ENCODE assay signal across 24 cellular contexts in the genomic region with DNA sequence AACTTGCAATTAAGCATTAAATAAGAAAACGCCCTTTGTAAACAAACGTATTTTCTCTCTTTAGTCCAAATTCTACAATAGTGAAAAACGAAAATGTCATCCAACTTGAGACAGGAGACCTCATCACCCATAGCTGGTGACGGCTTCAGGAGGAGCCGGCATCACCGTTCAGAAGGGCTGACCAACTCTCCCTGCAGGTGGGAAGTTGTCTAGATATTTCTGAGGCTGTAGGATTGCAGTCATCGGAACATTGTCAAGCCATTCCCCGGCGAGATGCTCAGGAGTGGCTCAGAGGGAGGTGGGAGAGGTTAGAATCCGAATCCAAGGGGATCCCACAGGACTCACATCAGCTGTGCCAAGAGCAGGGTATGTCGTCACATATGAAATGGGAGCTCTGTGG.
DNase-seq lines count a peak whose midpoint lies in the region; ATAC-seq and TF ChIP-seq lines count a peak whose summit lies in the region.
"Had no signal": no experiment of that assay in that cellular context is flagged by ENCODE, and none has a peak within 500 bp of the region (broad histone marks: within the 10 kb centered on the region; RNA-seq: fewer than 3 reads in every experiment).

No MANE protein-coding gene starts in this region.

- no peaks in the 10 kb centered on the region for H3K9me3 ChIP-seq in right cardiac atrium (ENCODE audit: control insufficient read depth, low read length)
- no peaks in the 10 kb centered on the region for H3K9me3 ChIP-seq in aorta (ENCODE audit: control insufficient read depth, low read length)
- H3K9me3 ChIP-seq: A549, BE2C, Caco-2 had no signal

- intact Hi-C loops in Right ventricle myocardium inferior (cut with DNase I) (no loop called here), right cardiac atrium (cut with DNase I) (no loop called here), posterior vena cava (cut with DNase I) (no loop called here), aorta (cut with DNase I) (no loop called here)

- no peaks in the 10 kb centered on the region for H3K36me3 Mint-ChIP-seq in chondrocyte (ENCODE audit: low read depth)
- H3K36me3 Mint-ChIP-seq: CD4-positive, CD25-positive, alpha-beta regulatory T cell; CD8-positive, alpha-beta T cell had no signal

- DNase-seq in Right ventricle myocardium inferior (ENCODE audit: missing footprints): peak; percentile 15
- DNase-seq in right cardiac atrium: no peak
- DNase-seq in chondrocyte (ENCODE audit: low spot score): peak; percentile 51
- DNase-seq in posterior vena cava (ENCODE audit: low spot score): peak; percentile 5
- DNase-seq in aorta: peak; percentile 34 to 40
- no peak for DNase-seq in activated CD4-positive, alpha-beta T cell treated with anti-CD3 and anti-CD28 coated beads for 4 hours
- DNase-seq in iPS-NIHi11 (ENCODE audit: low spot score): no peak
- DNase-seq in stimulated activated CD8-positive, alpha-beta memory T cell treated with anti-CD3 and anti-CD28 coated beads, Interleukin-4, amount 100 ng/mL, for 48 hours: no peak
- DNase-seq: ACHN; AML-193; BE2C; Caco-2; CD4-positive, CD25-positive, alpha-beta regulatory T cell; CD8-positive, alpha-beta T cell; DMS79; EL; GDM1; H9 had no signal

- no peaks in the 10 kb centered on the region for H3K9me3 Mint-ChIP-seq in chondrocyte (ENCODE audit: low read depth)
- H3K9me3 Mint-ChIP-seq: CD8-positive, alpha-beta T cell; GM23338; H9 had no signal

- H3K27me3 Mint-ChIP-seq in chondrocyte (ENCODE audit: low read depth): peaks cover 52% of the 10 kb centered on the region

- no peak overlapping the region for H3K4me3 Mint-ChIP-seq in chondrocyte (ENCODE audit: unreplicated experiment)
- H3K4me3 Mint-ChIP-seq: CD4-positive, CD25-positive, alpha-beta regulatory T cell; CD8-positive, alpha-beta T cell; GM23338; H9 had no signal

- WGBS in right cardiac atrium: 73% methylated on average over 11 of the region's 11 CpGs
- 74 to 80% methylated on average over 11 of the region's 11 CpGs for WGBS in aorta, 2 donors

- H3K4me3 ChIP-seq in right cardiac atrium (ENCODE audit: low read length) (no peak overlapping the region), aorta (ENCODE audit: low read length in 2 of 2) (no peak overlapping the region)
- H3K4me3 ChIP-seq: A549, GM12878, GM23338 had no signal

- no peak overlapping the region for H3K27ac Mint-ChIP-seq in chondrocyte (ENCODE audit: unreplicated experiment)
- H3K27ac Mint-ChIP-seq: CD8-positive, alpha-beta T cell; GM23338 had no signal

- ATAC-seq in Right ventricle myocardium inferior (no peak), right cardiac atrium (no peak), aorta (ENCODE audit: low FRiP score) (no peak)
- ATAC-seq: A549; CD8-positive, alpha-beta T cell; GM12878; GM23338; HCT116 had no signal

- TF ChIP-seq CTCF in chondrocyte (IDR thresholded peaks at IDR 0.05): no peak

- no peak overlapping the region for H3K27ac ChIP-seq in right cardiac atrium (ENCODE audit: low read length)
- H3K27ac ChIP-seq in aorta (ENCODE audit: low read depth in 1 of 2, low read length in 2 of 2): no peak overlapping the region
- H3K27ac ChIP-seq: 22Rv1, C4-2B had no signal

- H3K27me3 ChIP-seq in right cardiac atrium (ENCODE audit: control insufficient read depth, insufficient read depth): no peaks in the 10 kb centered on the region
- H3K27me3 ChIP-seq in aorta (ENCODE audit: control insufficient read depth in 1 of 2, insufficient read depth in 2 of 2, low read length in 1 of 2): no peaks in the 10 kb centered on the region

- no peaks in the 10 kb centered on the region for H3K4me1 Mint-ChIP-seq in chondrocyte (ENCODE audit: low read depth)
- H3K4me1 Mint-ChIP-seq: CD4-positive, CD25-positive, alpha-beta regulatory T cell had no signal

- no peaks in the 10 kb centered on the region for H3K36me3 ChIP-seq in aorta (ENCODE audit: control insufficient read depth in 1 of 2, insufficient read depth in 2 of 2, low read length in 1 of 2)
- H3K36me3 ChIP-seq: BE2C had no signal

- H3K4me1 ChIP-seq in right cardiac atrium (ENCODE audit: control insufficient read depth, insufficient read depth, low read length) (no peaks in the 10 kb centered on the region), aorta (ENCODE audit: control insufficient read depth in 1 of 2, insufficient read depth in 2 of 2, low read length in 2 of 2) (no peaks in the 10 kb centered on the region)
- H3K4me1 ChIP-seq: BE2C had no signal

Comparison
In these comparisons a context has a peak if more than half of its experiments do, and no peak if none do; other contexts are left out.
1. DNase-seq: peak in Right ventricle myocardium inferior (single experiment), chondrocyte (single experiment), posterior vena cava (single experiment) and aorta (2 of 2); none in right cardiac atrium (0 of 3), activated CD4-positive, alpha-beta T cell treated with anti-CD3 and anti-CD28 coated beads for 4 hours (0 of 2), iPS-NIHi11 (single experiment) and stimulated activated CD8-positive, alpha-beta memory T cell treated with anti-CD3 and anti-CD28 coated beads, Interleukin-4, amount 100 ng/mL, for 48 hours (single experiment).